9 cellular contexts compared by ENCODE assay signal in genomic region chrX:119871245-119871598, GRCh38. TPM values are rescaled to one million over a fixed set of nuclear protein-coding genes. Genes with fewer than 3 reads are reported as not detected.
A peak's percentile ranks its signal among the peaks of the same experiment; 100 is the strongest.
DNase-seq lines count a peak whose midpoint lies in the region; ATAC-seq and TF ChIP-seq lines count a peak whose summit lies in the region.
"Had no signal": no experiment of that assay in that cellular context is flagged by ENCODE, and none has a peak within 500 bp of the region (broad histone marks: within the 10 kb centered on the region; RNA-seq: fewer than 3 reads in every experiment).

No MANE protein-coding gene starts in this region.

- peak overlapping the region; percentile 90 to 99 for H3K4me3 Mint-ChIP-seq in CD14-positive monocyte
- peak overlapping the region; percentile 91 to 99 for H3K4me3 Mint-ChIP-seq in stimulated activated naive CD8-positive, alpha-beta T cell treated with anti-CD3 and anti-CD28 coated beads, Interleukin-15, amount 100 ng/mL, for 72 hours

- no peak for TF ChIP-seq CTCF in CD14-positive monocyte (IDR thresholded peaks at IDR 0.05)
- no peak for TF ChIP-seq CTCF in adrenal gland (IDR thresholded peaks at IDR 0.05)

- H3K4me3 ChIP-seq in adrenal gland, result peak overlapping the region in 2 of 4 donors; percentile 52 to 73
- H3K4me3 ChIP-seq in iPS-20b (ENCODE audit: low read length), result peak overlapping the region; percentile 83

- H3K9me3 ChIP-seq in adrenal gland (replicated peaks in 1 of 3), result no peaks in the 10 kb centered on the region
- H3K9me3 ChIP-seq in iPS-20b (ENCODE audit: insufficient read depth, low read depth, low read length), result no peaks in the 10 kb centered on the region

- H3K27ac ChIP-seq in adrenal gland (peak overlapping the region; percentile 64 to 98 (median 94)), iPS-20b (ENCODE audit: low read length) (no peak overlapping the region)

- ATAC-seq in GM19467 (IDR thresholded peaks at IDR 0.05; ENCODE audit: unreplicated experiment) (peak; percentile 41), HG03558 (IDR thresholded peaks at IDR 0.05; ENCODE audit: extremely low read depth, unreplicated experiment) (peak; percentile 11)
- peak; percentile 58 for ATAC-seq in stimulated activated naive CD8-positive, alpha-beta T cell treated with anti-CD3 and anti-CD28 coated beads, Interleukin-15, amount 100 ng/mL, for 72 hours

- H3K27me3 ChIP-seq in adrenal gland (no peaks in the 10 kb centered on the region), iPS-20b (ENCODE audit: insufficient read depth, low read length) (no peaks in the 10 kb centered on the region; the same call in 1 of the 2 replicates)

- H3K9me3 Mint-ChIP-seq in CD14-positive monocyte, result peaks cover 0 to 11% (median 0%) of the 10 kb centered on the region in 7 donors
- H3K9me3 Mint-ChIP-seq in stimulated activated naive CD8-positive, alpha-beta T cell treated with anti-CD3 and anti-CD28 coated beads, Interleukin-15, amount 100 ng/mL, for 72 hours, result no peaks in the 10 kb centered on the region

- H3K27me3 Mint-ChIP-seq in CD14-positive monocyte (ENCODE audit: low read depth in 3 of 3), result peaks cover 0 to 16% (median 0%) of the 10 kb centered on the region in 3 donors
- H3K27me3 Mint-ChIP-seq in stimulated activated naive CD8-positive, alpha-beta T cell treated with anti-CD3 and anti-CD28 coated beads, Interleukin-15, amount 100 ng/mL, for 72 hours, result no peaks in the 10 kb centered on the region

- H3K27ac Mint-ChIP-seq in CD14-positive monocyte, result peak overlapping the region; percentile 94 to 99 (median 97)
- H3K27ac Mint-ChIP-seq in stimulated activated naive CD8-positive, alpha-beta T cell treated with anti-CD3 and anti-CD28 coated beads, Interleukin-15, amount 100 ng/mL, for 72 hours, result peak overlapping the region; percentile 95 to 98

- WGBS in adrenal gland, 4 donors, result 0 to 25% (median 11%) methylated on average over 7 to 26 of the region's 26 CpGs

- H3K36me3 ChIP-seq in adrenal gland (replicated peaks in 1 of 2) (no peaks in the 10 kb centered on the region), iPS-20b (ENCODE audit: insufficient read depth, low read depth, low read length) (peaks cover 6% of the 10 kb centered on the region; the same call in 1 of the 2 replicates)

- intact Hi-C loops in CD14-positive monocyte (cut with micrococcal nuclease) (loop anchor here in 1 of 2 donors (10.0 kb wide), 1 partner anchor 76 kb away; the partner anchor contains the start of gene RPL39), adrenal gland (cut with DNase I) (no loop called here)

- DNase-seq in CD14-positive monocyte (ENCODE audit: low spot score) (peak; percentile 57), adrenal gland (peak in 2 of 7 donors; percentile 16 to 57), SIG-M5 treated with dmso at 0.1 percent for 504 hours (lab: John Stamatoyannopoulos, UW; ENCODE audit: unreplicated experiment) (no peak)
- DNase-seq in stimulated activated naive CD8-positive, alpha-beta T cell treated with anti-CD3 and anti-CD28 coated beads, Interleukin-15, amount 100 ng/mL, for 72 hours, result no peak
- no peak for DNase-seq in activated CD4-positive, alpha-beta T cell treated with anti-CD3 and anti-CD28 coated beads, Interleukin-2, amount 50 U/mL, for 1 hour

- peaks cover 21% of the 10 kb centered on the region for H3K4me1 Mint-ChIP-seq in CD14-positive monocyte
- H3K4me1 Mint-ChIP-seq in stimulated activated naive CD8-positive, alpha-beta T cell treated with anti-CD3 and anti-CD28 coated beads, Interleukin-15, amount 100 ng/mL, for 72 hours, result peaks cover 6% of the 10 kb centered on the region

- H3K36me3 Mint-ChIP-seq in CD14-positive monocyte, result peaks cover 4 to 6% of the 10 kb centered on the region in 2 donors

- TF ChIP-seq POLR2A in adrenal gland (IDR thresholded peaks at IDR 0.05), result no peak

- H3K9ac ChIP-seq in iPS-20b (ENCODE audit: low read depth, low read length), result peak overlapping the region; percentile 89; the same call in 1 of the 2 replicates

- H3K4me1 ChIP-seq in adrenal gland (replicated peaks in 1 of 2) (no peaks in the 10 kb centered on the region), iPS-20b (ENCODE audit: insufficient read depth, low read length) (no peaks in the 10 kb centered on the region)

RNA-seq across cellular contexts. Expression of gene RNF113A, which starts 0.3 kb away (rescaled TPM):
- 10 to 100 TPM; 20.4 to 21.6 TPM for polyA plus RNA-seq in CD14-positive monocyte
- total RNA-seq in adrenal gland, result 10 to 100 TPM; 11.5 to 18.0 (median 14.7) TPM
- polyA plus RNA-seq in adrenal gland, result 10 to 100 TPM; 16.1 to 21.5 (median 20.0) TPM

RNA-seq across cellular contexts. Expression of gene NDUFA1, which starts 0.4 kb away (rescaled TPM):
- 100 to 1,000 TPM; 321 to 353 TPM for polyA plus RNA-seq in CD14-positive monocyte
- total RNA-seq in adrenal gland, result 100 to 1,000 TPM in 3 of 8 donors, 10 to 100 TPM in 5; 46.7 to 116 (median 90.1) TPM
- polyA plus RNA-seq in adrenal gland, result 100 to 1,000 TPM; 127 to 572 (median 295) TPM

RNA-seq across cellular contexts. Expression of gene UPF3B, which starts 18.5 kb away (rescaled TPM):
- polyA plus RNA-seq in CD14-positive monocyte, result 1 to 10 TPM; 2.1 to 2.5 TPM
- total RNA-seq in adrenal gland, result 1 to 10 TPM in 7 of 8 donors, under 1 TPM in 1; 0.95 to 6.2 (median 3.7) TPM
- polyA plus RNA-seq in adrenal gland, result 10 to 100 TPM; 11.0 to 27.1 (median 14.0) TPM

RNA-seq across cellular contexts. Expression of gene AKAP14, which starts 24.5 kb away (rescaled TPM):
- polyA plus RNA-seq in CD14-positive monocyte (not detected), adrenal gland (not detected)
- total RNA-seq in adrenal gland, result not detected
- total RNA-seq: NCI-H460 had no signal
